ENCODE assay signal across 19 cellular contexts in genomic region chr2:234071664-234072063, GRCh38. TPM values are rescaled to one million over a fixed set of nuclear protein-coding genes. Genes with fewer than 3 reads are reported as not detected.
DNase-seq lines count a peak whose midpoint lies in the region; ATAC-seq and TF ChIP-seq lines count a peak whose summit lies in the region.
"Had no signal": no experiment of that assay in that cellular context is flagged by ENCODE, and none has a peak within 500 bp of the region (broad histone marks: within the 10 kb centered on the region; RNA-seq: fewer than 3 reads in every experiment).

No MANE protein-coding gene starts in this region.

- intact Hi-C loops in esophagus muscularis mucosa (cut with DNase I), result no loop called here

- peak; percentile 46 for DNase-seq in activated naive CD8-positive, alpha-beta T cell treated with anti-CD3 and anti-CD28 coated beads, Interleukin-2, amount 10 ng/mL, durations not matched to agents 7 days and 5 days
- no peak for DNase-seq in activated naive CD8-positive, alpha-beta T cell treated with anti-CD3 and anti-CD28 coated beads for 36 hours
- peak; percentile 66 for DNase-seq in NOMO-1 treated with dmso at 0.1 percent for 144 hours (lab: John Stamatoyannopoulos, UW; ENCODE audit: unreplicated experiment)
- DNase-seq in esophagus muscularis mucosa (ENCODE audit: extremely low spot score), result peak; percentile 82
- DNase-seq in stimulated activated naive B cell treated with anti-CD40 and anti-IgM and Interleukin-4, amounts not matched to agents 10 μg/mL and 1 μg/mL and 100 μg/mL, for 72 hours, result peak; percentile 31
- DNase-seq in left lobe of liver (ENCODE audit: low spot score), result no peak
- DNase-seq in occipital lobe (lab: John Stamatoyannopoulos, UW), result no peak
- DNase-seq: activated naive CD4-positive, alpha-beta T cell treated with anti-CD3 and anti-CD28 coated beads, Interleukin-2, amount 10 ng/mL, durations not matched to agents 7 days and 5 days; foreskin melanocyte; left ventricle myocardium inferior; NCI-H1092; NCI-H2081 treated with DMSO at 0.1 percent for 48 hours; NCI-H510A treated with DMSO at 0.1 percent for 48 hours; PC-9 had no signal

- no peak for TF ChIP-seq POLR2A in esophagus muscularis mucosa (IDR thresholded peaks at IDR 0.05; ENCODE audit: low read depth)
- TF ChIP-seq POLR2A in gastroesophageal sphincter (IDR thresholded peaks at IDR 0.05), result no peak

- peaks cover 17% of the 10 kb centered on the region for H3K4me1 Mint-ChIP-seq in activated naive CD8-positive, alpha-beta T cell treated with anti-CD3 and anti-CD28 coated beads, Interleukin-2, amount 10 ng/mL, durations not matched to agents 7 days and 5 days
- peaks cover 13% of the 10 kb centered on the region for H3K4me1 Mint-ChIP-seq in activated naive CD8-positive, alpha-beta T cell treated with anti-CD3 and anti-CD28 coated beads for 36 hours
- H3K4me1 Mint-ChIP-seq in stimulated activated naive B cell treated with anti-CD40 and anti-IgM and Interleukin-4, amounts not matched to agents 10 μg/mL and 1 μg/mL and 100 μg/mL, for 72 hours, result peaks cover 6 to 8% of the 10 kb centered on the region in 2 donors

- H3K36me3 Mint-ChIP-seq in activated naive CD8-positive, alpha-beta T cell treated with anti-CD3 and anti-CD28 coated beads, Interleukin-2, amount 10 ng/mL, durations not matched to agents 7 days and 5 days, result peaks cover 1% of the 10 kb centered on the region
- no peaks in the 10 kb centered on the region for H3K36me3 Mint-ChIP-seq in activated naive CD8-positive, alpha-beta T cell treated with anti-CD3 and anti-CD28 coated beads for 36 hours
- peaks cover 0 to 3% of the 10 kb centered on the region in 2 donors for H3K36me3 Mint-ChIP-seq in stimulated activated naive B cell treated with anti-CD40 and anti-IgM and Interleukin-4, amounts not matched to agents 10 μg/mL and 1 μg/mL and 100 μg/mL, for 72 hours
- H3K36me3 Mint-ChIP-seq: activated naive CD4-positive, alpha-beta T cell treated with anti-CD3 and anti-CD28 coated beads, Interleukin-2, amount 10 ng/mL, durations not matched to agents 7 days and 5 days had no signal

- H3K36me3 ChIP-seq in esophagus muscularis mucosa (no peaks in the 10 kb centered on the region), gastroesophageal sphincter (no peaks in the 10 kb centered on the region)
- H3K36me3 ChIP-seq: left ventricle myocardium inferior, thoracic aorta had no signal

- TF ChIP-seq CTCF in esophagus muscularis mucosa (IDR thresholded peaks at IDR 0.05), result no peak
- no peak for TF ChIP-seq CTCF in gastroesophageal sphincter (IDR thresholded peaks at IDR 0.05)

- H3K4me3 ChIP-seq in esophagus muscularis mucosa (no peak overlapping the region), gastroesophageal sphincter (no peak overlapping the region)
- H3K4me3 ChIP-seq: left ventricle myocardium inferior, PC-9, thoracic aorta had no signal

- ATAC-seq in activated naive CD8-positive, alpha-beta T cell treated with anti-CD3 and anti-CD28 coated beads, Interleukin-2, amount 10 ng/mL, durations not matched to agents 7 days and 5 days (ENCODE audit: low read depth), result peak; percentile 91
- ATAC-seq in stimulated activated naive B cell treated with anti-CD40 and anti-IgM and Interleukin-4, amounts not matched to agents 10 μg/mL and 1 μg/mL and 100 μg/mL, for 72 hours (replicated peaks), result peak; percentile 98
- ATAC-seq in left lobe of liver (no peak), gastroesophageal sphincter (no peak)
- ATAC-seq: sciatic nerve had no signal

- H3K4me3 Mint-ChIP-seq in activated naive CD8-positive, alpha-beta T cell treated with anti-CD3 and anti-CD28 coated beads, Interleukin-2, amount 10 ng/mL, durations not matched to agents 7 days and 5 days, result peak overlapping the region; percentile 2
- no peak overlapping the region for H3K4me3 Mint-ChIP-seq in activated naive CD8-positive, alpha-beta T cell treated with anti-CD3 and anti-CD28 coated beads for 36 hours
- H3K4me3 Mint-ChIP-seq in stimulated activated naive B cell treated with anti-CD40 and anti-IgM and Interleukin-4, amounts not matched to agents 10 μg/mL and 1 μg/mL and 100 μg/mL, for 72 hours, result no peak overlapping the region
- H3K4me3 Mint-ChIP-seq: activated naive CD4-positive, alpha-beta T cell treated with anti-CD3 and anti-CD28 coated beads, Interleukin-2, amount 10 ng/mL, durations not matched to agents 7 days and 5 days had no signal

- H3K9me3 Mint-ChIP-seq in activated naive CD8-positive, alpha-beta T cell treated with anti-CD3 and anti-CD28 coated beads, Interleukin-2, amount 10 ng/mL, durations not matched to agents 7 days and 5 days, result peaks cover 13% of the 10 kb centered on the region
- peaks cover 6% of the 10 kb centered on the region for H3K9me3 Mint-ChIP-seq in activated naive CD8-positive, alpha-beta T cell treated with anti-CD3 and anti-CD28 coated beads for 36 hours
- H3K9me3 Mint-ChIP-seq in stimulated activated naive B cell treated with anti-CD40 and anti-IgM and Interleukin-4, amounts not matched to agents 10 μg/mL and 1 μg/mL and 100 μg/mL, for 72 hours, result peaks cover 4 to 12% of the 10 kb centered on the region in 2 donors

- no peak overlapping the region for H3K27ac ChIP-seq in esophagus muscularis mucosa (replicated peaks in 1 of 4)
- H3K27ac ChIP-seq in gastroesophageal sphincter, result no peak overlapping the region
- H3K27ac ChIP-seq: left ventricle myocardium inferior, PC-9, thoracic aorta had no signal

- H3K27me3 ChIP-seq in esophagus muscularis mucosa (no peaks in the 10 kb centered on the region), gastroesophageal sphincter (peaks cover 7% of the 10 kb centered on the region)

- peak overlapping the region; percentile 26 for H3K27ac Mint-ChIP-seq in activated naive CD8-positive, alpha-beta T cell treated with anti-CD3 and anti-CD28 coated beads, Interleukin-2, amount 10 ng/mL, durations not matched to agents 7 days and 5 days
- no peak overlapping the region for H3K27ac Mint-ChIP-seq in activated naive CD8-positive, alpha-beta T cell treated with anti-CD3 and anti-CD28 coated beads for 36 hours
- H3K27ac Mint-ChIP-seq in stimulated activated naive B cell treated with anti-CD40 and anti-IgM and Interleukin-4, amounts not matched to agents 10 μg/mL and 1 μg/mL and 100 μg/mL, for 72 hours, result no peak overlapping the region
- H3K27ac Mint-ChIP-seq: activated naive CD4-positive, alpha-beta T cell treated with anti-CD3 and anti-CD28 coated beads, Interleukin-2, amount 10 ng/mL, durations not matched to agents 7 days and 5 days had no signal

- H3K27me3 Mint-ChIP-seq in activated naive CD8-positive, alpha-beta T cell treated with anti-CD3 and anti-CD28 coated beads, Interleukin-2, amount 10 ng/mL, durations not matched to agents 7 days and 5 days, result peaks cover 2% of the 10 kb centered on the region
- H3K27me3 Mint-ChIP-seq in activated naive CD8-positive, alpha-beta T cell treated with anti-CD3 and anti-CD28 coated beads for 36 hours, result no peaks in the 10 kb centered on the region
- H3K27me3 Mint-ChIP-seq in stimulated activated naive B cell treated with anti-CD40 and anti-IgM and Interleukin-4, amounts not matched to agents 10 μg/mL and 1 μg/mL and 100 μg/mL, for 72 hours, result peaks cover 24 to 27% of the 10 kb centered on the region in 2 donors

- H3K9me3 ChIP-seq in esophagus muscularis mucosa (peaks cover 0 to 9% (median 4%) of the 10 kb centered on the region in 4 donors), gastroesophageal sphincter (no peaks in the 10 kb centered on the region)
- H3K9me3 ChIP-seq: thoracic aorta had no signal

- POLR2A ChIA-PET in activated naive CD8-positive, alpha-beta T cell treated with anti-CD3 and anti-CD28 coated beads, Interleukin-2, amount 10 ng/mL, durations not matched to agents 7 days and 5 days (lab: Charles Lee), result no interaction called here

- H3K4me1 ChIP-seq in esophagus muscularis mucosa (no peaks in the 10 kb centered on the region), gastroesophageal sphincter (no peaks in the 10 kb centered on the region)
- H3K4me1 ChIP-seq: left ventricle myocardium inferior had no signal

- 72% methylated on average over 3 of the region's 3 CpGs for WGBS in esophagus muscularis mucosa
- 82 to 90% methylated on average over 3 of the region's 3 CpGs for WGBS in gastroesophageal sphincter (ENCODE audit: low coverage in 1 of 2), 2 donors

- TF ChIP-seq EP300 in esophagus muscularis mucosa (IDR thresholded peaks at IDR 0.05) (no peak), gastroesophageal sphincter (IDR thresholded peaks at IDR 0.05) (no peak)

RNA-seq across cellular contexts. Expression of gene SPP2, which starts 21.2 kb away (rescaled TPM):
- not detected for total RNA-seq in activated naive CD8-positive, alpha-beta T cell treated with anti-CD3 and anti-CD28 coated beads, Interleukin-2, amount 10 ng/mL, durations not matched to agents 7 days and 5 days
- not detected for total RNA-seq in activated naive CD8-positive, alpha-beta T cell treated with anti-CD3 and anti-CD28 coated beads for 36 hours
- not detected for total RNA-seq in esophagus muscularis mucosa
- total RNA-seq in left lobe of liver, result 76.4 TPM
- not detected for total RNA-seq in occipital lobe
- total RNA-seq in gastroesophageal sphincter, result not detected
- total RNA-seq: left ventricle myocardium inferior, mucosa of gallbladder, osteoblast, PC-9, sciatic nerve, thoracic aorta had no signal

Comparison
In these comparisons a context has a peak if more than half of its experiments do, and no peak if none do; other contexts are left out.
1. DNase-seq: peak in activated naive CD8-positive, alpha-beta T cell treated with anti-CD3 and anti-CD28 coated beads, Interleukin-2, amount 10 ng/mL, durations not matched to agents 7 days and 5 days (single experiment), NOMO-1 treated with dmso at 0.1 percent for 144 hours (single experiment), esophagus muscularis mucosa (single experiment) and stimulated activated naive B cell treated with anti-CD40 and anti-IgM and Interleukin-4, amounts not matched to agents 10 μg/mL and 1 μg/mL and 100 μg/mL, for 72 hours (single experiment); none in activated naive CD8-positive, alpha-beta T cell treated with anti-CD3 and anti-CD28 coated beads for 36 hours (single experiment), left lobe of liver (single experiment) and occipital lobe (single experiment).
2. ATAC-seq: peak in activated naive CD8-positive, alpha-beta T cell treated with anti-CD3 and anti-CD28 coated beads, Interleukin-2, amount 10 ng/mL, durations not matched to agents 7 days and 5 days (single experiment) and stimulated activated naive B cell treated with anti-CD40 and anti-IgM and Interleukin-4, amounts not matched to agents 10 μg/mL and 1 μg/mL and 100 μg/mL, for 72 hours (2 of 2); none in left lobe of liver (single experiment) and gastroesophageal sphincter (single experiment).
3. RNA of gene SPP2, which starts 21.2 kb away (total RNA-seq): 76.4 TPM in left lobe of liver (single experiment); not detected in activated naive CD8-positive, alpha-beta T cell treated with anti-CD3 and anti-CD28 coated beads, Interleukin-2, amount 10 ng/mL, durations not matched to agents 7 days and 5 days, not detected in activated naive CD8-positive, alpha-beta T cell treated with anti-CD3 and anti-CD28 coated beads for 36 hours, not detected in esophagus muscularis mucosa, not detected in occipital lobe (single experiment) and not detected in gastroesophageal sphincter; every median in the first group is over 10 times any median in the second.